Comparison of ENCODE assay signal across 1 cellular context in the genomic region with DNA sequence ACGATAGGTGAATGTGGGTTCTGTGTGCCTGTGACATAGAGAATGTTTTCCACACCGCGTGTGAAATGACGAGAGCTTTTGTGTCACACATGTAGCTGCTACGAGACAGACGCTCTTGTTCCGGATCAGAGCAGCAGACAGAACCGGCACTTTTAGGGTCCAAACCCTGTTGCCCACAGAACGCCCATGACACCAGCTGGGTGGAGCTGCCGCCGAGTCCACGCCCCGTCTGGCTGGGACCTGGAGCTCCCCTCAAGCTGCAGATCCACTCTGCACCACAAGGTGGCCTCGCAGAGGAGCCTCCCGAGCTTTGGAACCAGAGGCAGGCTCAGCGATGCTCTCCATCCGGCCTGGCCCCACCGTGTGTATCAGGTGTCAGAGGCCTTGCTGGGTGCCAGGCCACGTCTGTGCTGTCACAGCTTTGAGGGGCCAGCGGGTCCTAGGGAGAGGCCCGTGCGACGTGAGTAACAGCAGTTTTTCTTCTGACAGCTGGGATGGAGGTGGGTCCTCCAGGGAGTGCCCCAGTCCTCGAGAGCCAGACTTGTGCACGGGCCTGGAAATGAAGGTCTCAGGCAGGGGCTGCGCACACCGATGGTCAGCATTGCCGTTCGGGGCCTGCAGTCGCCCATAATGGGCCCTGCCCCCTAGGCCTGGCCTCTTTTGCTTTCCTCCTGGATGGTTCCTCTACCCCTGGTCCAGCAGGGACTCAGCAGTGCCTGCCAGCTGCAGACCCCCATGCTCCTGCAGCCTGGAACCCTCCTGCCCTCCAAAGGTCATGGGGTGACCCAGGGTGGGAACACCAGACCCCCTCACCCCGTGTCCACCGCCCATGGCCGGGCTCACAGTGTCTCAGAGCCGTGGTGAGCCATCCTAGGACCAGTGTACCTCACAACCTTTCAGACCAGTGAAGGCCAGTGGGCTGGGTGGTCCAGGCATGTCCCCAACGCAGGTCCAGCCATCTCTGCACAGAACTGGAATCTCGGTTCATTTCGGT.
TF ChIP-seq lines count a peak whose summit lies in the region.

No MANE protein-coding gene starts in this region.

TF ChIP-seq in GM12878, 131 proteins besides CTCF, POLR2A, EP300 and RAD21 (continued from another document):
- TF ChIP-seq, protein P1, sequence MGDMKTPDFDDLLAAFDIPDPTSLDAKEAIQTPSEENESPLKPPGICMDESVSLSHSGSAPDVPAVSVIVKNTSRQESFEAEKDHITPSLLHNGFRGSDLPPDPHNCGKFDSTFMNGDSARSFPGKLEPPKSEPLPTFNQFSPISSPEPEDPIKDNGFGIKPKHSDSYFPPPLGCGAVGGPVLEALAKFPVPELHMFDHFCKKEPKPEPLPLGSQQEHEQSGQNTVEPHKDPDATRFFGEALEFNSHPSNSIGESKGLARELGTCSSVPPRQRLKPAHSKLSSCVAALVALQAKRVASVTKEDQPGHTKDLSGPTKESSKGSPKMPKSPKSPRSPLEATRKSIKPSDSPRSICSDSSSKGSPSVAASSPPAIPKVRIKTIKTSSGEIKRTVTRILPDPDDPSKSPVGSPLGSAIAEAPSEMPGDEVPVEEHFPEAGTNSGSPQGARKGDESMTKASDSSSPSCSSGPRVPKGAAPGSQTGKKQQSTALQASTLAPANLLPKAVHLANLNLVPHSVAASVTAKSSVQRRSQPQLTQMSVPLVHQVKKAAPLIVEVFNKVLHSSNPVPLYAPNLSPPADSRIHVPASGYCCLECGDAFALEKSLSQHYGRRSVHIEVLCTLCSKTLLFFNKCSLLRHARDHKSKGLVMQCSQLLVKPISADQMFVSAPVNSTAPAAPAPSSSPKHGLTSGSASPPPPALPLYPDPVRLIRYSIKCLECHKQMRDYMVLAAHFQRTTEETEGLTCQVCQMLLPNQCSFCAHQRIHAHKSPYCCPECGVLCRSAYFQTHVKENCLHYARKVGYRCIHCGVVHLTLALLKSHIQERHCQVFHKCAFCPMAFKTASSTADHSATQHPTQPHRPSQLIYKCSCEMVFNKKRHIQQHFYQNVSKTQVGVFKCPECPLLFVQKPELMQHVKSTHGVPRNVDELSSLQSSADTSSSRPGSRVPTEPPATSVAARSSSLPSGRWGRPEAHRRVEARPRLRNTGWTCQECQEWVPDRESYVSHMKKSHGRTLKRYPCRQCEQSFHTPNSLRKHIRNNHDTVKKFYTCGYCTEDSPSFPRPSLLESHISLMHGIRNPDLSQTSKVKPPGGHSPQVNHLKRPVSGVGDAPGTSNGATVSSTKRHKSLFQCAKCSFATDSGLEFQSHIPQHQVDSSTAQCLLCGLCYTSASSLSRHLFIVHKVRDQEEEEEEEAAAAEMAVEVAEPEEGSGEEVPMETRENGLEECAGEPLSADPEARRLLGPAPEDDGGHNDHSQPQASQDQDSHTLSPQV (IDR thresholded peaks at IDR 0.05) = no peak
- no peak for TF ChIP-seq MEF2A (IDR thresholded peaks at IDR 0.05; ENCODE audit: insufficient read depth, low read depth, low read length)
- TF ChIP-seq TCF3 (IDR thresholded peaks at IDR 0.05; ENCODE audit: borderline replicate concordance, insufficient read depth, low read depth, low read length) = 0 out of 2 replicates have a peak, but pooled peaks have one; percentile 21
- peak; percentile 77 for TF ChIP-seq SMC3 (IDR thresholded peaks at IDR 0.05; ENCODE audit: borderline replicate concordance, low read length)
- TF ChIP-seq, protein P2, sequence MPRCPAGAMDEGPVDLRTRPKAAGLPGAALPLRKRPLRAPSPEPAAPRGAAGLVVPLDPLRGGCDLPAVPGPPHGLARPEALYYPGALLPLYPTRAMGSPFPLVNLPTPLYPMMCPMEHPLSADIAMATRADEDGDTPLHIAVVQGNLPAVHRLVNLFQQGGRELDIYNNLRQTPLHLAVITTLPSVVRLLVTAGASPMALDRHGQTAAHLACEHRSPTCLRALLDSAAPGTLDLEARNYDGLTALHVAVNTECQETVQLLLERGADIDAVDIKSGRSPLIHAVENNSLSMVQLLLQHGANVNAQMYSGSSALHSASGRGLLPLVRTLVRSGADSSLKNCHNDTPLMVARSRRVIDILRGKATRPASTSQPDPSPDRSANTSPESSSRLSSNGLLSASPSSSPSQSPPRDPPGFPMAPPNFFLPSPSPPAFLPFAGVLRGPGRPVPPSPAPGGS (IDR thresholded peaks at IDR 0.05; ENCODE audit: borderline replicate concordance, insufficient read depth, low read depth, low read length, poor library complexity, severe bottlenecking) = no peak
- no peak for TF ChIP-seq CREB1 (IDR thresholded peaks at IDR 0.05; ENCODE audit: low read depth)
- no peak for TF ChIP-seq HCFC1 (IDR thresholded peaks at IDR 0.05; ENCODE audit: low read length)
- no peak for TF ChIP-seq MXI1 (IDR thresholded peaks at IDR 0.05; ENCODE audit: low read depth, low read length)
- TF ChIP-seq SIX5 (IDR thresholded peaks at IDR 0.05; ENCODE audit: low read depth, low read length, severe bottlenecking) = no peak
- no peak for TF ChIP-seq PML (IDR thresholded peaks at IDR 0.05; ENCODE audit: low read length)
TF ChIP-seq in GM12878: peak in this region for 6.
